20 cellular contexts compared by ENCODE assay signal in the genomic region with DNA sequence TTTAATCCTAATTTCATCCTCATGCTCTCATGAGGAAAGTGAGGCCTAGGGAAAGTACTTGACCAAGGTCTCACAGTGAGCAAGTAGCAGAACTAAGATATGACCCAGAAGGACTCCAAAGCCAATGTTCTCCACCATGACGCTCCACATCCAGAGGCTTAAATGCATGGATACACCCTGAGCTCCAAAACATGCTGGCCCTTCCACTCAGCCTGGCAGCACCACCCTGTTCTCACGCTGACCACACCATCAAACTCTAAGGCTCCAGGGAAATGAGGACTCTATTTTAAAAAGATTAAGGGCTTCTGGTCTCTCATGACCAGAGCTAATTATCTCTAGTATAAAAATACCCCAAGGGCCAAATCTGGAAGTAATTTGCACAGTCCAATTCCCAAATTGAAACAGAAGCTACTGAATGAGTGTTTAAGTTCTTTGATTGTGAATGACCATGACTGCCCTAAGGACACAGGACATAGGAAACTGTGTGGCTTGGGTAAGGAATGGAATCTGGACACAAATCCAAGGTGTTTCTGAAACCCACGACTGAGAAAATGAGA.
"Had no signal": no experiment of that assay in that cellular context is flagged by ENCODE, and none has a peak within 500 bp of the region (broad histone marks: within the 10 kb centered on the region; RNA-seq: fewer than 3 reads in every experiment).

No MANE protein-coding gene starts in this region.

- H3K4me3 ChIP-seq: hepatocyte, ovary, psoas muscle, suprapubic skin, transverse colon had no signal

- H3K4me1 ChIP-seq: psoas muscle, suprapubic skin had no signal

- H3K36me3 ChIP-seq: ovary, suprapubic skin, transverse colon, WERI-Rb-1 had no signal

- H3K27me3 ChIP-seq: hepatocyte, ovary, suprapubic skin, transverse colon had no signal

- H3K9me3 ChIP-seq: ovary, psoas muscle, suprapubic skin, transverse colon had no signal

- H3K27ac ChIP-seq: epithelial cell of prostate, hepatocyte, ovary, psoas muscle, suprapubic skin, transverse colon, WERI-Rb-1 had no signal

- ATAC-seq: activated CD8-positive, alpha-beta T cell treated with anti-CD3 and anti-CD28 coated beads, Interleukin-2, amount 10 ng/mL, durations not matched to agents 7 days and 5 days; natural killer cell treated with Interleukin-12 subunit alpha and Interleukin-12 subunit beta and Interleukin-15 and Interleukin-18, amount 100 ng/mL, for 72 hours; psoas muscle; sciatic nerve; stimulated activated effector memory CD8-positive, alpha-beta T cell treated with anti-CD3 and anti-CD28 coated beads, Interleukin-12 subunit alpha, Interleukin-12 subunit beta, amount 100 ng/mL, for 72 hours; stimulated activated naive CD8-positive, alpha-beta T cell treated with anti-CD3 and anti-CD28 coated beads, Interleukin-15, amount 100 ng/mL, for 72 hours had no signal

- DNase-seq: activated CD4-positive, alpha-beta T cell treated with anti-CD3 and anti-CD28 coated beads for 1 hour; activated CD4-positive, alpha-beta T cell treated with anti-CD3 and anti-CD28 coated beads, Interleukin-2, amount 50 U/mL, for 1 hour; activated CD8-positive, alpha-beta T cell treated with anti-CD3 and anti-CD28 coated beads, Interleukin-2, amount 10 ng/mL, durations not matched to agents 7 days and 5 days; activated gamma-delta T cell treated with Interleukin-2 at 50 U/mL for 16 hours; aorta; central memory CD4-positive, alpha-beta T cell; kidney glomerular epithelial cell; ovary; psoas muscle; small intestine; stimulated activated CD4-positive, alpha-beta T cell treated with anti-CD3 and anti-CD28 coated beads, Interleukin-2, amount 100 ng/mL, for 24 hours; stimulated activated naive CD8-positive, alpha-beta T cell treated with anti-CD3 and anti-CD28 coated beads, Interleukin-15, amount 100 ng/mL, for 72 hours; transverse colon; WERI-Rb-1 had no signal
